8 cellular contexts compared by ENCODE assay signal in genomic region chr22:37639771-37640590, GRCh38. TPM values are rescaled to one million over a fixed set of nuclear protein-coding genes. Genes with fewer than 3 reads are reported as not detected.
DNase-seq lines count a peak whose midpoint lies in the region; ATAC-seq and TF ChIP-seq lines count a peak whose summit lies in the region.

No MANE protein-coding gene starts in this region.

- peaks cover 0 to 48% (median 41%) of the 10 kb centered on the region in 11 experiments; a peak in 17 of 22 replicates for H4K20me1 ChIP-seq in BLaER1 treated with 17β-estradiol and CSF1 and Interleukin-3, amounts not matched to agents 10 nM and 100 nM

- H3K4me3 ChIP-seq in BLaER1 treated with 17β-estradiol and CSF1 and Interleukin-3, amounts not matched to agents 10 nM and 100 nM, result peak overlapping the region; percentile 67 to 94 (median 80)
- peak overlapping the region; percentile 59 for H3K4me3 ChIP-seq in Jurkat, Clone E6-1 (ENCODE audit: low read length)
- H3K4me3 ChIP-seq in tibial artery, result peak overlapping the region; percentile 46 to 50

- TF ChIP-seq CTCF in tibial artery (IDR thresholded peaks at IDR 0.05), result no peak

- peak; percentile 1 for ATAC-seq in left colon
- ATAC-seq in HG02610 (IDR thresholded peaks at IDR 0.05; ENCODE audit: unreplicated experiment), result no peak

- peak overlapping the region; percentile 85 to 91 (median 88) for H3K9ac ChIP-seq in BLaER1 treated with 17β-estradiol and CSF1 and Interleukin-3, amounts not matched to agents 10 nM and 100 nM

- peaks cover 57 to 90% (median 81%) of the 10 kb centered on the region in 10 experiments for H3K4me1 ChIP-seq in BLaER1 treated with 17β-estradiol and CSF1 and Interleukin-3, amounts not matched to agents 10 nM and 100 nM
- peaks cover 0 to 39% (median 14%) of the 10 kb centered on the region in 4 donors for H3K4me1 ChIP-seq in tibial artery

- DNase-seq in Jurkat, Clone E6-1 (ENCODE audit: low read depth, low spot score), result no peak
- DNase-seq in left colon, result no peak
- DNase-seq in tibial artery, result peak in 1 of 2 donors; percentile 67
- DNase-seq in NCI-H2227 treated with DMSO at 0.1 percent for 48 hours (lab: John Stamatoyannopoulos, UW), result no peak
- DNase-seq in NCI-H2107 (lab: John Stamatoyannopoulos, UW), result no peak

- H3K27me3 ChIP-seq in BLaER1 treated with 17β-estradiol and CSF1 and Interleukin-3, amounts not matched to agents 10 nM and 100 nM, result no peaks in the 10 kb centered on the region
- H3K27me3 ChIP-seq in tibial artery, result peaks cover 0 to 34% of the 10 kb centered on the region in 2 donors

- intact Hi-C loops in left colon (cut with DNase I, micrococcal nuclease) (loop anchor here in 1 of 2 donors (10.0 kb wide), 1 partner anchor 155 kb away; no protein-coding TSS in a partner anchor), tibial artery (cut with DNase I; ENCODE audit: low total_unique reads) (loop anchor here (5.0 kb wide), 2 partner anchors 42 to 152 kb away; no protein-coding TSS in a partner anchor)

- peak overlapping the region; percentile 87 to 99 (median 95) for H3K4me2 ChIP-seq in BLaER1 treated with 17β-estradiol and CSF1 and Interleukin-3, amounts not matched to agents 10 nM and 100 nM

- peak overlapping the region; percentile 74 to 94 (median 86) for H3K27ac ChIP-seq in BLaER1 treated with 17β-estradiol and CSF1 and Interleukin-3, amounts not matched to agents 10 nM and 100 nM
- H3K27ac ChIP-seq in angular gyrus (ENCODE audit: low read depth, low read length) (peak overlapping the region; percentile 45), tibial artery (peak overlapping the region in 1 of 2 donors; percentile 32)

- peaks cover 24 to 43% (median 34%) of the 10 kb centered on the region in 11 experiments for H3K36me3 ChIP-seq in BLaER1 treated with 17β-estradiol and CSF1 and Interleukin-3, amounts not matched to agents 10 nM and 100 nM
- H3K36me3 ChIP-seq in tibial artery, result no peaks in the 10 kb centered on the region

- no peaks in the 10 kb centered on the region for H3K9me3 ChIP-seq in BLaER1 treated with 17β-estradiol and CSF1 and Interleukin-3, amounts not matched to agents 10 nM and 100 nM (replicated peaks in 1 of 11)
- H3K9me3 ChIP-seq in tibial artery, result no peaks in the 10 kb centered on the region

RNA-seq across cellular contexts. Expression of gene SH3BP1, which starts 0.5 kb away (rescaled TPM):
- 17.7 TPM for polyA plus RNA-seq in Jurkat, Clone E6-1 (2012; ENCODE audit: insufficient read depth, insufficient read length)
- 100 to 1,000 TPM in 1 of 2 donors, 10 to 100 TPM in 1; 77.4 to 121 TPM for total RNA-seq in left colon

RNA-seq across cellular contexts. Expression of gene PDXP, which starts 18.5 kb away (rescaled TPM):
- 71.3 TPM for polyA plus RNA-seq in Jurkat, Clone E6-1 (2012; ENCODE audit: insufficient read depth, insufficient read length)
- 10 to 100 TPM; 37.7 to 50.7 TPM for total RNA-seq in left colon

RNA-seq across cellular contexts. Expression of gene GGA1, which starts 31.3 kb away (rescaled TPM):
- polyA plus RNA-seq in Jurkat, Clone E6-1 (2012; ENCODE audit: insufficient read depth, insufficient read length), result 53.3 TPM
- 10 to 100 TPM; 56.9 to 73.3 TPM for total RNA-seq in left colon

RNA-seq across cellular contexts. Expression of gene LGALS1, which starts 35.5 kb away (rescaled TPM):
- 25.5 TPM for polyA plus RNA-seq in Jurkat, Clone E6-1 (2012; ENCODE audit: insufficient read depth, insufficient read length)
- total RNA-seq in left colon, result 100 to 1,000 TPM in 1 of 2 donors, 10 to 100 TPM in 1; 40.4 to 161 TPM

RNA-seq across cellular contexts. Expression of gene NOL12, which starts 46.2 kb away (rescaled TPM):
- polyA plus RNA-seq in Jurkat, Clone E6-1 (2012; ENCODE audit: insufficient read depth, insufficient read length), result 53.5 TPM
- total RNA-seq in left colon, result 10 to 100 TPM; 30.3 to 38.2 TPM
